8 cellular contexts compared by ENCODE assay signal in genomic region chr2:156434461-156435291, GRCh38. TPM values are rescaled to one million over a fixed set of nuclear protein-coding genes. Genes with fewer than 3 reads are reported as not detected.
DNase-seq lines count a peak whose midpoint lies in the region; ATAC-seq lines count a peak whose summit lies in the region.
"Had no signal": no experiment of that assay in that cellular context is flagged by ENCODE, and none has a peak within 500 bp of the region (broad histone marks: within the 10 kb centered on the region; RNA-seq: fewer than 3 reads in every experiment).

No MANE protein-coding gene starts in this region.

- H3K36me3 Mint-ChIP-seq in activated T-cell treated with anti-CD3 and anti-CD28 coated beads, Interleukin-2, amount 50 U/mL, for 4 hours (ENCODE audit: insufficient read depth) = peaks cover 1% of the 10 kb centered on the region
- H3K36me3 Mint-ChIP-seq in stimulated activated effector memory CD8-positive, alpha-beta T cell treated with anti-CD3 and anti-CD28 coated beads, Interleukin-12 subunit alpha, Interleukin-12 subunit beta, amount 100 ng/mL, for 72 hours = peaks cover 10% of the 10 kb centered on the region

- H3K4me3 Mint-ChIP-seq in activated T-cell treated with anti-CD3 and anti-CD28 coated beads, Interleukin-2, amount 50 U/mL, for 4 hours = peak overlapping the region; percentile 60
- peak overlapping the region; percentile 95 for H3K4me3 Mint-ChIP-seq in stimulated activated effector memory CD8-positive, alpha-beta T cell treated with anti-CD3 and anti-CD28 coated beads, Interleukin-12 subunit alpha, Interleukin-12 subunit beta, amount 100 ng/mL, for 72 hours

- no peak for ATAC-seq in activated T-cell treated with anti-CD3 and anti-CD28 coated beads, Interleukin-2, amount 50 U/mL, for 4 hours
- peak; percentile 43 for ATAC-seq in stimulated activated effector memory CD8-positive, alpha-beta T cell treated with anti-CD3 and anti-CD28 coated beads, Interleukin-12 subunit alpha, Interleukin-12 subunit beta, amount 100 ng/mL, for 72 hours
- ATAC-seq in GM18502 (IDR thresholded peaks at IDR 0.05; ENCODE audit: poor library complexity, unreplicated experiment) = no peak
- ATAC-seq in HG02610 (IDR thresholded peaks at IDR 0.05; ENCODE audit: unreplicated experiment) = no peak

- peak; percentile 23 for DNase-seq in HT-29 (ENCODE audit: low spot score)
- no peak for DNase-seq in activated T-cell treated with anti-CD3 and anti-CD28 coated beads, Interleukin-2, amount 50 U/mL, for 4 hours
- peak; percentile 56 for DNase-seq in hepatic stellate cell (ENCODE audit: low spot score)
- DNase-seq in stimulated activated effector memory CD8-positive, alpha-beta T cell treated with anti-CD3 and anti-CD28 coated beads, Interleukin-12 subunit alpha, Interleukin-12 subunit beta, amount 100 ng/mL, for 72 hours (ENCODE audit: low spot score in 2 of 2) = no peak
- no peak for DNase-seq in NCI-H2227 (lab: John Stamatoyannopoulos, UW; ENCODE audit: unreplicated experiment)
- DNase-seq: dermis blood vessel endothelial cell had no signal

- H3K27ac Mint-ChIP-seq in stimulated activated effector memory CD8-positive, alpha-beta T cell treated with anti-CD3 and anti-CD28 coated beads, Interleukin-12 subunit alpha, Interleukin-12 subunit beta, amount 100 ng/mL, for 72 hours = peak overlapping the region; percentile 98

- H3K4me1 Mint-ChIP-seq in activated T-cell treated with anti-CD3 and anti-CD28 coated beads, Interleukin-2, amount 50 U/mL, for 4 hours (ENCODE audit: low read depth) = peaks cover 44% of the 10 kb centered on the region
- H3K4me1 Mint-ChIP-seq in stimulated activated effector memory CD8-positive, alpha-beta T cell treated with anti-CD3 and anti-CD28 coated beads, Interleukin-12 subunit alpha, Interleukin-12 subunit beta, amount 100 ng/mL, for 72 hours = peaks cover 38% of the 10 kb centered on the region

- H3K9me3 Mint-ChIP-seq in activated T-cell treated with anti-CD3 and anti-CD28 coated beads, Interleukin-2, amount 50 U/mL, for 4 hours = no peaks in the 10 kb centered on the region
- H3K9me3 Mint-ChIP-seq in stimulated activated effector memory CD8-positive, alpha-beta T cell treated with anti-CD3 and anti-CD28 coated beads, Interleukin-12 subunit alpha, Interleukin-12 subunit beta, amount 100 ng/mL, for 72 hours = no peaks in the 10 kb centered on the region

- no peaks in the 10 kb centered on the region for H3K27me3 Mint-ChIP-seq in activated T-cell treated with anti-CD3 and anti-CD28 coated beads, Interleukin-2, amount 50 U/mL, for 4 hours (ENCODE audit: low read depth)

RNA-seq across cellular contexts. Expression of gene GPD2, which starts 1.5 kb away (rescaled TPM):
- 30.4 and 33.2 TPM in 2 replicates for total RNA-seq in HT-29 (2014; rRNA removed; shearing (Covaris generic))
- 10 to 100 TPM; 20.7 to 21.1 (median 21.0) TPM for total RNA-seq in activated T-cell treated with anti-CD3 and anti-CD28 coated beads, Interleukin-2, amount 50 U/mL, for 4 hours

Comparison
In these comparisons a context has a peak if more than half of its experiments do, and no peak if none do; other contexts are left out.
1. DNase-seq: peak in HT-29 (single experiment) and hepatic stellate cell (single experiment); none in activated T-cell treated with anti-CD3 and anti-CD28 coated beads, Interleukin-2, amount 50 U/mL, for 4 hours (single experiment), stimulated activated effector memory CD8-positive, alpha-beta T cell treated with anti-CD3 and anti-CD28 coated beads, Interleukin-12 subunit alpha, Interleukin-12 subunit beta, amount 100 ng/mL, for 72 hours (0 of 2) and NCI-H2227 (single experiment).